1 cellular context compared by ENCODE assay signal in the genomic region with DNA sequence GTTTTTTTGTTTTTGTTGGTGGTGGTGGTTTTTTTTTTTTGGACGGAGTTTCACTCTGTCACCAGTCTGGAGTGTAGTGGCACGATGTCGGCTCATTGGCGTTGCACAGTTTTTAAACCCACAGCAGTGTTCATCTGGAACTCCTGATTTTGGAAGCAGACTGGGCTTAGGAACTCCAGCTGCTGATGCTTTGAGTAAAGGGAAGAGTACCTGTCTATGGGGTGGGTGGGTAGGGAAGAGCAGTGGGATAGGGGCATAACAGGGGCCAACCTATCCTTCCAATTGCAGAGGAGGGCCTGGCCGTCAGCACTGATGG.
TF ChIP-seq lines count a peak whose summit lies in the region.

No MANE protein-coding gene starts in this region.

TF ChIP-seq in GM23338, 12 proteins besides CTCF, POLR2A, EP300 and RAD21 (continued from another document):
- TF ChIP-seq ZNF462 (CRISPR knock-in tag; IDR thresholded peaks at IDR 0.05) = no peak
- TF ChIP-seq, protein P1, sequence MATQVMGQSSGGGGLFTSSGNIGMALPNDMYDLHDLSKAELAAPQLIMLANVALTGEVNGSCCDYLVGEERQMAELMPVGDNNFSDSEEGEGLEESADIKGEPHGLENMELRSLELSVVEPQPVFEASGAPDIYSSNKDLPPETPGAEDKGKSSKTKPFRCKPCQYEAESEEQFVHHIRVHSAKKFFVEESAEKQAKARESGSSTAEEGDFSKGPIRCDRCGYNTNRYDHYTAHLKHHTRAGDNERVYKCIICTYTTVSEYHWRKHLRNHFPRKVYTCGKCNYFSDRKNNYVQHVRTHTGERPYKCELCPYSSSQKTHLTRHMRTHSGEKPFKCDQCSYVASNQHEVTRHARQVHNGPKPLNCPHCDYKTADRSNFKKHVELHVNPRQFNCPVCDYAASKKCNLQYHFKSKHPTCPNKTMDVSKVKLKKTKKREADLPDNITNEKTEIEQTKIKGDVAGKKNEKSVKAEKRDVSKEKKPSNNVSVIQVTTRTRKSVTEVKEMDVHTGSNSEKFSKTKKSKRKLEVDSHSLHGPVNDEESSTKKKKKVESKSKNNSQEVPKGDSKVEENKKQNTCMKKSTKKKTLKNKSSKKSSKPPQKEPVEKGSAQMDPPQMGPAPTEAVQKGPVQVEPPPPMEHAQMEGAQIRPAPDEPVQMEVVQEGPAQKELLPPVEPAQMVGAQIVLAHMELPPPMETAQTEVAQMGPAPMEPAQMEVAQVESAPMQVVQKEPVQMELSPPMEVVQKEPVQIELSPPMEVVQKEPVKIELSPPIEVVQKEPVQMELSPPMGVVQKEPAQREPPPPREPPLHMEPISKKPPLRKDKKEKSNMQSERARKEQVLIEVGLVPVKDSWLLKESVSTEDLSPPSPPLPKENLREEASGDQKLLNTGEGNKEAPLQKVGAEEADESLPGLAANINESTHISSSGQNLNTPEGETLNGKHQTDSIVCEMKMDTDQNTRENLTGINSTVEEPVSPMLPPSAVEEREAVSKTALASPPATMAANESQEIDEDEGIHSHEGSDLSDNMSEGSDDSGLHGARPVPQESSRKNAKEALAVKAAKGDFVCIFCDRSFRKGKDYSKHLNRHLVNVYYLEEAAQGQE (IDR thresholded peaks at IDR 0.05; ENCODE audit: unreplicated experiment) = no peak
- no peak for TF ChIP-seq JUNB (IDR thresholded peaks at IDR 0.05; ENCODE audit: unreplicated experiment)
- TF ChIP-seq CREB1 (CRISPR knock-in tag; IDR thresholded peaks at IDR 0.05; ENCODE audit: low read depth) = no peak
- no peak for TF ChIP-seq ZNF331 (CRISPR knock-in tag; IDR thresholded peaks at IDR 0.05; ENCODE audit: low read depth)
- no peak for TF ChIP-seq STAT1 (IDR thresholded peaks at IDR 0.05; ENCODE audit: unreplicated experiment)
- TF ChIP-seq EZH2phosphoT487 (IDR thresholded peaks at IDR 0.05; ENCODE audit: unreplicated experiment) = no peak
TF ChIP-seq in GM23338: peak in this region for 0.
